16 cellular contexts compared by ENCODE assay signal in genomic region chr3:12437223-12437605, GRCh38. TPM values are rescaled to one million over a fixed set of nuclear protein-coding genes. Genes with fewer than 3 reads are reported as not detected.
A peak's percentile ranks its signal among the peaks of the same experiment; 100 is the strongest.
DNase-seq lines count a peak whose midpoint lies in the region; ATAC-seq and TF ChIP-seq lines count a peak whose summit lies in the region.
"Had no signal": no experiment of that assay in that cellular context is flagged by ENCODE, and none has a peak within 500 bp of the region (broad histone marks: within the 10 kb centered on the region; RNA-seq: fewer than 3 reads in every experiment).

No MANE protein-coding gene starts in this region.

- no peak overlapping the region for H2AFZ ChIP-seq in PC-3 (ENCODE audit: low read length)
- H2AFZ ChIP-seq in fibroblast of lung (ENCODE audit: low read length) = no peak overlapping the region

- TF ChIP-seq EP300 in stomach (IDR thresholded peaks at IDR 0.05) = no peak

- H3F3A ChIP-seq in PC-3 (ENCODE audit: low read length, unreplicated experiment) = peaks cover 15% of the 10 kb centered on the region

- TF ChIP-seq POLR2A in stomach (IDR thresholded peaks at IDR 0.05) = no peak
- no peak for TF ChIP-seq POLR2A in right lobe of liver (IDR thresholded peaks at IDR 0.05)

- H3K27ac ChIP-seq in PC-3 (ENCODE audit: low read length) (peak overlapping the region; percentile 95), fibroblast of lung (ENCODE audit: insufficient read depth, low read length) (no peak overlapping the region), stomach (peak overlapping the region in 3 of 5 donors; percentile 47 to 55 (median 54)), right lobe of liver (no peak overlapping the region), aorta (ENCODE audit: low read depth in 1 of 2, low read length in 2 of 2) (no peak overlapping the region)
- H3K27ac ChIP-seq: A549, C4-2B had no signal

- CTCF ChIA-PET in AG04449 (lab: Yijun Ruan, JAX) (interaction anchor here (1.1 to 3.1 kb wide), 2 partner anchors 10 to 41 kb away, joined by 3 to 10 read pairs; no protein-coding TSS in a partner anchor), PC-3 (lab: Charles Lee) (no interaction called here)

- H3K9me2 ChIP-seq in PC-3 (replicated peaks; ENCODE audit: low read length) = no peaks in the 10 kb centered on the region

- H3K9me3 ChIP-seq in PC-3 (ENCODE audit: low read length) (no peaks in the 10 kb centered on the region), fibroblast of lung (ENCODE audit: control insufficient read depth, insufficient read depth, low read depth, low read length) (no peaks in the 10 kb centered on the region), stomach (no peaks in the 10 kb centered on the region), right lobe of liver (no peaks in the 10 kb centered on the region), aorta (ENCODE audit: control insufficient read depth, low read length) (no peaks in the 10 kb centered on the region)
- H3K9me3 ChIP-seq: A549 had no signal

- no peak for TF ChIP-seq CTCF in AG04449 (IDR thresholded peaks at IDR 0.05; ENCODE audit: insufficient read depth, low read length, missing control alignments)
- no peak for TF ChIP-seq CTCF in PC-3 (conservative IDR thresholded peaks at IDR 0.05; ENCODE audit: low read depth, low read length)
- no peak for TF ChIP-seq CTCF in fibroblast of lung (conservative IDR thresholded peaks at IDR 0.05 in 1 of 2, IDR thresholded peaks at IDR 0.05 in 1 of 2; ENCODE audit: low read depth in 1 of 2, low read length in 2 of 2)
- no peak for TF ChIP-seq CTCF in stomach (IDR thresholded peaks at IDR 0.05)
- TF ChIP-seq CTCF in right lobe of liver (IDR thresholded peaks at IDR 0.05) = no peak

- H3K4me1 ChIP-seq in PC-3 (ENCODE audit: insufficient read depth, low read length) (peaks cover 35% of the 10 kb centered on the region), fibroblast of lung (ENCODE audit: control insufficient read depth, extremely low read depth, insufficient read depth, low read length) (peaks cover 20% of the 10 kb centered on the region), stomach (peaks cover 0 to 12% (median 8%) of the 10 kb centered on the region in 4 donors), right lobe of liver (no peaks in the 10 kb centered on the region), aorta (ENCODE audit: control insufficient read depth in 1 of 2, insufficient read depth in 2 of 2, low read length in 2 of 2) (no peaks in the 10 kb centered on the region)
- H3K4me1 ChIP-seq: A549 had no signal

- H3K36me3 ChIP-seq in PC-3 (ENCODE audit: low read depth, low read length) = peaks cover 32% of the 10 kb centered on the region
- no peaks in the 10 kb centered on the region for H3K36me3 ChIP-seq in fibroblast of lung (ENCODE audit: control insufficient read depth, insufficient read depth, low read length)
- H3K36me3 ChIP-seq in stomach = peaks cover 0 to 17% (median 0%) of the 10 kb centered on the region in 4 donors
- H3K36me3 ChIP-seq in right lobe of liver = no peaks in the 10 kb centered on the region
- H3K36me3 ChIP-seq in aorta (ENCODE audit: control insufficient read depth in 1 of 2, insufficient read depth in 2 of 2, low read length in 1 of 2) = no peaks in the 10 kb centered on the region

- peak overlapping the region; percentile 30; the same call in 1 of the 2 replicates for H3K4me3 ChIP-seq in AG04449 (ENCODE audit: low read depth, low read length)
- H3K4me3 ChIP-seq in PC-3 (ENCODE audit: low read length) = no peak overlapping the region
- H3K4me3 ChIP-seq in fibroblast of lung (replicated peaks in 1 of 4; ENCODE audit: control extremely low read depth in 1 of 4, insufficient read depth in 1 of 4, low read depth in 3 of 4, low read length in 4 of 4) = peak overlapping the region in 1 of 4 experiments; percentile 32
- H3K4me3 ChIP-seq in stomach = no peak overlapping the region
- H3K4me3 ChIP-seq in right lobe of liver = no peak overlapping the region
- H3K4me3 ChIP-seq in aorta (ENCODE audit: low read length in 2 of 2) = no peak overlapping the region
- H3K4me3 ChIP-seq: A549 had no signal

- H3K9ac ChIP-seq in PC-3 (ENCODE audit: low read length) = peak overlapping the region; percentile 80
- no peak overlapping the region for H3K9ac ChIP-seq in fibroblast of lung (ENCODE audit: insufficient read depth, low read length)

- H3K79me2 ChIP-seq in PC-3 (ENCODE audit: low read length) = no peaks in the 10 kb centered on the region
- H3K79me2 ChIP-seq in fibroblast of lung (ENCODE audit: control insufficient read depth, insufficient read depth, low read length) = no peaks in the 10 kb centered on the region

- intact Hi-C loops in PC-3 (cut with micrococcal nuclease) (loop anchor here (5.0 kb wide), 1 partner anchor 40 kb away; no protein-coding TSS in a partner anchor), stomach (cut with DNase I; ENCODE audit: low total_unique reads) (no loop called here), right lobe of liver (cut with DNase I) (no loop called here), aorta (cut with DNase I) (no loop called here)

- 91 to 98% (median 94%) methylated on average over 6 of the region's 6 CpGs for WGBS in stomach, 5 donors
- 88% methylated on average over 2 of the region's 6 CpGs for WGBS in right lobe of liver (ENCODE audit: insufficient coverage, low coverage, low lambda C conversion rate, missing lambda C conversion rate)
- 88 to 91% methylated on average over 6 of the region's 6 CpGs for WGBS in aorta, 2 donors

- H4K20me1 ChIP-seq in PC-3 (ENCODE audit: low read length) (no peaks in the 10 kb centered on the region), fibroblast of lung (ENCODE audit: control insufficient read depth, extremely low read depth, insufficient read depth, low read length) (no peaks in the 10 kb centered on the region)

- H3K4me2 ChIP-seq in PC-3 (ENCODE audit: low read length) = peak overlapping the region; percentile 4; the same call in 1 of the 2 replicates
- H3K4me2 ChIP-seq in fibroblast of lung (ENCODE audit: extremely low read depth, insufficient read depth, low read length) = peak overlapping the region; percentile 70
- H3K4me2 ChIP-seq: A549 had no signal

- DNase-seq in AG04449 (ENCODE audit: low read depth, low spot score) (no peak), PC-3 (no peak), fibroblast of lung (ENCODE audit: low read depth in 2 of 2) (no peak), stomach (no peak), right lobe of liver (no peak), NCI-H774 (lab: John Stamatoyannopoulos, UW) (no peak), aorta (no peak)
- DNase-seq in activated CD4-positive, alpha-beta T cell treated with anti-CD3 and anti-CD28 coated beads, Interleukin-2, amount 50 U/mL, for 1 hour = no peak
- DNase-seq: GF-D8; H9; NCI-H1105 treated with DMSO at 0.1 percent for 48 hours; NCI-H187 treated with DMSO at 0.1 percent for 48 hours; NCI-H69; NK-92 treated with Interleukin-12 subunit alpha and Interleukin-12 subunit beta, amount 100 ng/mL, for 24 hours had no signal

- POLR2A ChIA-PET in AG04449 (lab: Yijun Ruan, JAX) (no interaction called here), PC-3 (lab: Charles Lee; ENCODE audit: unreplicated experiment) (no interaction called here)

- no TSS peak for BruUV-seq in PC-3 (replicated peaks; lab: Mats Ljungman, UMichigan)

- no peak for ATAC-seq in PC-3
- ATAC-seq in right lobe of liver = no peak
- ATAC-seq in aorta (ENCODE audit: low FRiP score) = no peak
- ATAC-seq: A549 had no signal

- no peaks in the 10 kb centered on the region for H3K27me3 ChIP-seq in PC-3 (ENCODE audit: low read length)
- no peaks in the 10 kb centered on the region for H3K27me3 ChIP-seq in fibroblast of lung (ENCODE audit: control insufficient read depth, insufficient read depth, low read length)
- no peaks in the 10 kb centered on the region for H3K27me3 ChIP-seq in stomach
- no peaks in the 10 kb centered on the region for H3K27me3 ChIP-seq in right lobe of liver
- H3K27me3 ChIP-seq in aorta (ENCODE audit: control insufficient read depth in 1 of 2, insufficient read depth in 2 of 2, low read length in 1 of 2) = no peaks in the 10 kb centered on the region

RNA-seq across cellular contexts. Expression of gene TSEN2, which starts 47.1 kb away (rescaled TPM):
- total RNA-seq in PC-3 (2014; rRNA removed) = 40.2 and 51.0 TPM in 2 replicates
- total RNA-seq in fibroblast of lung = 14.4 and 15.7 TPM in 2 replicates
- 9.8 and 12.3 TPM in 2 replicates for polyA plus RNA-seq in fibroblast of lung
- 8.7 and 11.6 TPM in 2 replicates for polyA plus RNA-seq in fibroblast of lung (2012)
- polyA minus RNA-seq in fibroblast of lung (ENCODE audit: low replicate concordance) = 2.8 and 2.9 TPM in 2 replicates
- total RNA-seq in stomach = 10 to 100 TPM; 12.9 to 43.0 (median 33.9) TPM
- polyA plus RNA-seq in stomach = 10 to 100 TPM; 10.7 to 16.8 (median 11.0) TPM
- 1 to 10 TPM; 4.7 to 9.2 (median 6.4) TPM for total RNA-seq in right lobe of liver
- 10 to 100 TPM; 13.2 to 14.7 TPM for total RNA-seq in aorta
- polyA plus RNA-seq in aorta = 10 to 100 TPM; 13.4 TPM

Comparison
In these comparisons a context has a peak if more than half of its experiments do, and no peak if none do; other contexts are left out.
1. H3K27ac ChIP-seq: peak in PC-3 (single experiment) and stomach (3 of 5); none in fibroblast of lung (single experiment), right lobe of liver (0 of 3) and aorta (0 of 2).